Comparison of ENCODE assay signal across 10 cellular contexts in genomic region chr14:50059773-50060629, GRCh38. TPM values are rescaled to one million over a fixed set of nuclear protein-coding genes. Genes with fewer than 3 reads are reported as not detected.
DNase-seq lines count a peak whose midpoint lies in the region; ATAC-seq, FAIRE-seq and TF ChIP-seq lines count a peak whose summit lies in the region.
"Had no signal": no experiment of that assay in that cellular context is flagged by ENCODE, and none has a peak within 500 bp of the region (broad histone marks: within the 10 kb centered on the region; RNA-seq: fewer than 3 reads in every experiment).

No MANE protein-coding gene starts in this region.

- H3K27ac ChIP-seq in fibroblast of lung (ENCODE audit: insufficient read depth, low read length) (peak overlapping the region; percentile 95), skeletal muscle tissue (ENCODE audit: low read depth, low read length) (peak overlapping the region; percentile 77)
- H3K27ac ChIP-seq: 22Rv1 had no signal

- H3K9me3 ChIP-seq in fibroblast of lung (ENCODE audit: control insufficient read depth, insufficient read depth, low read depth, low read length) (no peaks in the 10 kb centered on the region), skeletal muscle tissue (ENCODE audit: control insufficient read depth in 3 of 3, low read length in 3 of 3) (no peaks in the 10 kb centered on the region)

- H3K4me3 ChIP-seq in fibroblast of lung (replicated peaks in 1 of 4; ENCODE audit: control extremely low read depth in 1 of 4, insufficient read depth in 1 of 4, low read depth in 3 of 4, low read length in 4 of 4) (no peak overlapping the region), skeletal muscle tissue (ENCODE audit: low read length in 3 of 3) (no peak overlapping the region)

- DNase-seq in DMS153 (lab: John Stamatoyannopoulos, UW) (peak; percentile 26), DMS153 treated with DMSO at 0.1 percent for 48 hours (lab: John Stamatoyannopoulos, UW; ENCODE audit: unreplicated experiment) (no peak), SHP77 treated with DMSO at 0.1 percent for 48 hours (lab: John Stamatoyannopoulos, UW) (peak; percentile 67), fibroblast of lung (ENCODE audit: low read depth in 2 of 2) (no peak), urothelium cell line (ENCODE audit: low spot score) (no peak)

- H3K4me2 ChIP-seq in fibroblast of lung (ENCODE audit: extremely low read depth, insufficient read depth, low read length), result no peak overlapping the region

- no peak for ATAC-seq in GM21825 (IDR thresholded peaks at IDR 0.05; ENCODE audit: unreplicated experiment)
- no peak for ATAC-seq in GM21390 (IDR thresholded peaks at IDR 0.05; ENCODE audit: unreplicated experiment)

- H3K36me3 ChIP-seq in fibroblast of lung (ENCODE audit: control insufficient read depth, insufficient read depth, low read length), result no peaks in the 10 kb centered on the region
- H3K36me3 ChIP-seq in skeletal muscle tissue (ENCODE audit: control insufficient read depth in 3 of 3, insufficient read depth in 3 of 3, low read length in 3 of 3), result no peaks in the 10 kb centered on the region

- H2AFZ ChIP-seq in fibroblast of lung (ENCODE audit: low read length), result peak overlapping the region; percentile 78

- no peaks in the 10 kb centered on the region for H4K20me1 ChIP-seq in fibroblast of lung (ENCODE audit: control insufficient read depth, extremely low read depth, insufficient read depth, low read length)

- no peaks in the 10 kb centered on the region for H3K79me2 ChIP-seq in fibroblast of lung (ENCODE audit: control insufficient read depth, insufficient read depth, low read length)

- H3K27me3 ChIP-seq in fibroblast of lung (ENCODE audit: control insufficient read depth, insufficient read depth, low read length), result no peaks in the 10 kb centered on the region
- H3K27me3 ChIP-seq in skeletal muscle tissue (ENCODE audit: control insufficient read depth in 3 of 3, insufficient read depth in 3 of 3, low read length in 3 of 3), result no peaks in the 10 kb centered on the region

- FAIRE-seq in urothelium cell line (lab: Jason Lieb, UNC), result no peak
- FAIRE-seq: TTC549 had no signal

- H3K4me1 ChIP-seq in fibroblast of lung (ENCODE audit: control insufficient read depth, extremely low read depth, insufficient read depth, low read length), result peaks cover 24% of the 10 kb centered on the region
- H3K4me1 ChIP-seq in skeletal muscle tissue (ENCODE audit: control insufficient read depth in 3 of 3, insufficient read depth in 3 of 3, low read length in 3 of 3), result peaks cover 21 to 31% (median 22%) of the 10 kb centered on the region in 3 donors

- H3K9ac ChIP-seq in fibroblast of lung (ENCODE audit: insufficient read depth, low read length) (peak overlapping the region; percentile 28), skeletal muscle tissue (ENCODE audit: low read depth in 1 of 3, low read length in 3 of 3) (peak overlapping the region in 1 of 3 donors; percentile 38)

- no peak for TF ChIP-seq CTCF in fibroblast of lung (conservative IDR thresholded peaks at IDR 0.05 in 1 of 2, IDR thresholded peaks at IDR 0.05 in 1 of 2; ENCODE audit: low read depth in 1 of 2, low read length in 2 of 2)

RNA-seq across cellular contexts. Expression of gene VCPKMT, which starts 56.4 kb away (rescaled TPM):
- total RNA-seq in fibroblast of lung (3.6 and 4.4 TPM in 2 replicates), skeletal muscle tissue (2.1 TPM)
- polyA plus RNA-seq in fibroblast of lung, result 5.2 and 5.3 TPM in 2 replicates
- 4.3 and 5.8 TPM in 2 replicates for polyA plus RNA-seq in fibroblast of lung (2012)
- 3.4 TPM in 1 of 2 replicates, not detected in the other for polyA minus RNA-seq in fibroblast of lung (ENCODE audit: low replicate concordance)

Comparison
In these comparisons a context has a peak if more than half of its experiments do, and no peak if none do; other contexts are left out.
1. DNase-seq: peak in DMS153 (single experiment) and SHP77 treated with DMSO at 0.1 percent for 48 hours (single experiment); none in DMS153 treated with DMSO at 0.1 percent for 48 hours (single experiment), fibroblast of lung (0 of 2) and urothelium cell line (single experiment).